Comparison of ENCODE assay signal across 25 cellular contexts in genomic region chr9:117526674-117527073, GRCh38.
"Had no signal": no experiment of that assay in that cellular context is flagged by ENCODE, and none has a peak within 500 bp of the region (broad histone marks: within the 10 kb centered on the region; RNA-seq: fewer than 3 reads in every experiment).

No MANE protein-coding gene starts in this region.

- H3K27ac ChIP-seq: foreskin keratinocyte, lower lobe of right lung, parathyroid adenoma, skin epidermis, stomach, suprapubic skin, transverse colon had no signal

- H3K36me3 ChIP-seq: lower lobe of right lung, stomach, suprapubic skin, transverse colon had no signal

- H3K4me1 Mint-ChIP-seq: activated B cell treated with CpG ODN at 0.5 μM for 24 hours; activated CD4-positive, alpha-beta T cell treated with anti-CD3 and anti-CD28 coated beads for 36 hours; activated naive CD8-positive, alpha-beta T cell treated with anti-CD3 and anti-CD28 coated beads for 36 hours; stimulated activated effector memory CD8-positive, alpha-beta T cell treated with anti-CD3 and anti-CD28 coated beads, Interleukin-12 subunit alpha, Interleukin-12 subunit beta, amount 100 ng/mL, for 72 hours had no signal

- H3K4me3 ChIP-seq: lower lobe of right lung, mucosa of descending colon, skin epidermis, stomach, suprapubic skin, transverse colon had no signal

- DNase-seq: activated B cell treated with CpG ODN at 0.5 μM for 24 hours; activated CD4-positive, alpha-beta T cell treated with anti-CD3 and anti-CD28 coated beads for 36 hours; activated CD4-positive, alpha-beta T cell treated with anti-CD3 and anti-CD28 coated beads, Interleukin-2, amount 50 U/mL, for 4 hours; activated CD8-positive, alpha-beta memory T cell treated with anti-CD3 and anti-CD28 coated beads, Interleukin-2, amount 50 U/mL, for 48 hours; activated naive CD4-positive, alpha-beta T cell treated with Interleukin-2 at 50 U/mL for 16 hours; activated naive CD8-positive, alpha-beta T cell treated with anti-CD3 and anti-CD28 coated beads for 36 hours; activated T-cell treated with anti-CD3 and anti-CD28 coated beads, Interleukin-2, amount 50 U/mL, for 4 hours; central memory CD4-positive, alpha-beta T cell; dermis blood vessel endothelial cell; effector CD8-positive, alpha-beta T cell; foreskin keratinocyte; kidney; lower lobe of right lung; mesendoderm; mucosa of descending colon; nephron progenitor cell; nucleus accumbens; right cardiac atrium; stimulated activated CD4-positive, alpha-beta T cell treated with anti-CD3 and anti-CD28 coated beads, Interleukin-1b, Interleukin-23, amount 100 ng/mL, for 48 hours; stomach; transverse colon had no signal

- ATAC-seq: activated CD4-positive, alpha-beta T cell treated with anti-CD3 and anti-CD28 coated beads for 36 hours; activated T-cell treated with anti-CD3 and anti-CD28 coated beads, Interleukin-2, amount 50 U/mL, for 4 hours; foreskin keratinocyte; lower lobe of right lung; mucosa of descending colon; right cardiac atrium; stimulated activated effector memory CD8-positive, alpha-beta T cell treated with anti-CD3 and anti-CD28 coated beads, Interleukin-12 subunit alpha, Interleukin-12 subunit beta, amount 100 ng/mL, for 72 hours had no signal

- H2AFZ ChIP-seq: parathyroid adenoma had no signal

- H3K79me2 ChIP-seq: parathyroid adenoma had no signal

- H3K27me3 ChIP-seq: foreskin keratinocyte, stomach, suprapubic skin, transverse colon had no signal

- H3K27me3 Mint-ChIP-seq: activated B cell treated with CpG ODN at 0.5 μM for 24 hours; activated CD4-positive, alpha-beta T cell treated with anti-CD3 and anti-CD28 coated beads for 36 hours; activated naive CD8-positive, alpha-beta T cell treated with anti-CD3 and anti-CD28 coated beads for 36 hours had no signal

- H3K4me1 ChIP-seq: foreskin keratinocyte, lower lobe of right lung, parathyroid adenoma, suprapubic skin, transverse colon had no signal

- H3K9ac ChIP-seq: parathyroid adenoma had no signal

- H3K9me3 Mint-ChIP-seq: activated naive CD8-positive, alpha-beta T cell treated with anti-CD3 and anti-CD28 coated beads for 36 hours; stimulated activated effector memory CD8-positive, alpha-beta T cell treated with anti-CD3 and anti-CD28 coated beads, Interleukin-12 subunit alpha, Interleukin-12 subunit beta, amount 100 ng/mL, for 72 hours had no signal

- H3K9me3 ChIP-seq: lower lobe of right lung, mucosa of descending colon, stomach, suprapubic skin had no signal

- H3K36me3 Mint-ChIP-seq: activated naive CD8-positive, alpha-beta T cell treated with anti-CD3 and anti-CD28 coated beads for 36 hours; stimulated activated effector memory CD8-positive, alpha-beta T cell treated with anti-CD3 and anti-CD28 coated beads, Interleukin-12 subunit alpha, Interleukin-12 subunit beta, amount 100 ng/mL, for 72 hours had no signal

- H3K27ac Mint-ChIP-seq: activated B cell treated with CpG ODN at 0.5 μM for 24 hours; activated CD4-positive, alpha-beta T cell treated with anti-CD3 and anti-CD28 coated beads for 36 hours; activated naive CD8-positive, alpha-beta T cell treated with anti-CD3 and anti-CD28 coated beads for 36 hours; nephron progenitor cell; stimulated activated effector memory CD8-positive, alpha-beta T cell treated with anti-CD3 and anti-CD28 coated beads, Interleukin-12 subunit alpha, Interleukin-12 subunit beta, amount 100 ng/mL, for 72 hours had no signal

- H3K4me3 Mint-ChIP-seq: activated B cell treated with CpG ODN at 0.5 μM for 24 hours; activated CD4-positive, alpha-beta T cell treated with anti-CD3 and anti-CD28 coated beads for 36 hours; activated naive CD8-positive, alpha-beta T cell treated with anti-CD3 and anti-CD28 coated beads for 36 hours; activated T-cell treated with anti-CD3 and anti-CD28 coated beads, Interleukin-2, amount 50 U/mL, for 4 hours; nephron progenitor cell; stimulated activated effector memory CD8-positive, alpha-beta T cell treated with anti-CD3 and anti-CD28 coated beads, Interleukin-12 subunit alpha, Interleukin-12 subunit beta, amount 100 ng/mL, for 72 hours had no signal
